In genomic region chr5:78008356-78008967, GRCh38 we compare ENCODE assay signal across 8 cellular contexts.
DNase-seq lines count a peak whose midpoint lies in the region; ATAC-seq and TF ChIP-seq lines count a peak whose summit lies in the region.

No MANE protein-coding gene starts in this region.

- H3K4me3 ChIP-seq in Karpas-422 (ENCODE audit: low read length) (no peak overlapping the region), fibroblast of mammary gland (ENCODE audit: control insufficient read depth, low read depth, low read length) (no peak overlapping the region)

- no peak overlapping the region for H2AFZ ChIP-seq in Karpas-422 (ENCODE audit: low read length)

- no peaks in the 10 kb centered on the region for H3K36me3 ChIP-seq in Karpas-422 (ENCODE audit: insufficient read depth, low read length)

- H3K9me3 Mint-ChIP-seq in activated T-cell treated with anti-CD3 and anti-CD28 coated beads, Interleukin-2, amount 50 U/mL, for 4 hours = no peaks in the 10 kb centered on the region

- no peaks in the 10 kb centered on the region for H3K9me2 ChIP-seq in Karpas-422 (replicated peaks; ENCODE audit: insufficient read depth, low read length)

- H3K27ac ChIP-seq in Karpas-422 (ENCODE audit: low read length) = no peak overlapping the region

- no peak overlapping the region for H3K9ac ChIP-seq in Karpas-422 (ENCODE audit: low read length)

- no peaks in the 10 kb centered on the region for H3K27me3 ChIP-seq in Karpas-422 (ENCODE audit: low read length)

- no peaks in the 10 kb centered on the region for H3K79me2 ChIP-seq in Karpas-422 (ENCODE audit: low read length)

- no peaks in the 10 kb centered on the region for H3K9me3 ChIP-seq in Karpas-422 (ENCODE audit: low read length)

- no peaks in the 10 kb centered on the region for H3K4me1 Mint-ChIP-seq in activated T-cell treated with anti-CD3 and anti-CD28 coated beads, Interleukin-2, amount 50 U/mL, for 4 hours (ENCODE audit: low read depth)

- H3K4me2 ChIP-seq in Karpas-422 (ENCODE audit: low read depth, low read length, poor library complexity, severe bottlenecking) = no peak overlapping the region

- H3K27me3 Mint-ChIP-seq in activated T-cell treated with anti-CD3 and anti-CD28 coated beads, Interleukin-2, amount 50 U/mL, for 4 hours (ENCODE audit: low read depth) = no peaks in the 10 kb centered on the region

- peak; percentile 93 for TF ChIP-seq CTCF in fibroblast of mammary gland (conservative IDR thresholded peaks at IDR 0.05; ENCODE audit: control insufficient read depth, insufficient read depth, low read depth, low read length)

- H3K36me3 Mint-ChIP-seq in activated T-cell treated with anti-CD3 and anti-CD28 coated beads, Interleukin-2, amount 50 U/mL, for 4 hours (ENCODE audit: insufficient read depth) = peaks cover 8% of the 10 kb centered on the region

- no peak overlapping the region for H3K4me3 Mint-ChIP-seq in activated T-cell treated with anti-CD3 and anti-CD28 coated beads, Interleukin-2, amount 50 U/mL, for 4 hours

- peak; percentile 55 for DNase-seq in EH (ENCODE audit: low read depth)
- DNase-seq in Karpas-422 = peak; percentile 69
- peak; percentile 65 to 68 for DNase-seq in SHP77 (lab: John Stamatoyannopoulos, UW)
- DNase-seq in fibroblast of mammary gland (ENCODE audit: low read depth) = peak; percentile 60
- DNase-seq in pulmonary artery endothelial cell (ENCODE audit: low read depth, low spot score) = peak; percentile 5
- DNase-seq in HPDE6-E6E7 (ENCODE audit: extremely low spot score) = no peak
- no peak for DNase-seq in activated T-cell treated with anti-CD3 and anti-CD28 coated beads, Interleukin-2, amount 50 U/mL, for 4 hours

- ATAC-seq in GM19023 (IDR thresholded peaks at IDR 0.05; ENCODE audit: unreplicated experiment) = no peak
- ATAC-seq in activated T-cell treated with anti-CD3 and anti-CD28 coated beads, Interleukin-2, amount 50 U/mL, for 4 hours = no peak

- H3K4me1 ChIP-seq in Karpas-422 (ENCODE audit: low read length) = peaks cover 7% of the 10 kb centered on the region

- H4K20me1 ChIP-seq in Karpas-422 (ENCODE audit: insufficient read depth, low read depth, low read length) = no peaks in the 10 kb centered on the region

Comparison
In these comparisons a context has a peak if more than half of its experiments do, and no peak if none do; other contexts are left out.
1. DNase-seq: peak in EH (single experiment), Karpas-422 (single experiment), SHP77 (2 of 2), fibroblast of mammary gland (single experiment) and pulmonary artery endothelial cell (single experiment); none in HPDE6-E6E7 (single experiment) and activated T-cell treated with anti-CD3 and anti-CD28 coated beads, Interleukin-2, amount 50 U/mL, for 4 hours (single experiment).